Comparison of ENCODE assay signal across 8 cellular contexts in genomic region chrX:114619874-114620273, GRCh38.
DNase-seq lines count a peak whose midpoint lies in the region; ATAC-seq lines count a peak whose summit lies in the region.

No MANE protein-coding gene starts in this region.

- peak; percentile 9 for DNase-seq in CD1c-positive myeloid dendritic cell (ENCODE audit: extremely low spot score)
- DNase-seq in RKO (ENCODE audit: low spot score): peak; percentile 19
- peak; percentile 7 for DNase-seq in iris pigment epithelial cell (ENCODE audit: low read depth)
- no peak for DNase-seq in SHP77 treated with DMSO at 0.1 percent for 48 hours (lab: John Stamatoyannopoulos, UW)
- DNase-seq in NCI-H446 (lab: John Stamatoyannopoulos, UW): no peak

- ATAC-seq in GM21717 (IDR thresholded peaks at IDR 0.05; ENCODE audit: unreplicated experiment) (peak; percentile 88), HG03095 (IDR thresholded peaks at IDR 0.05; ENCODE audit: unreplicated experiment) (no peak), GM21381 (IDR thresholded peaks at IDR 0.05; ENCODE audit: unreplicated experiment) (no peak)

Comparison
In these comparisons a context has a peak if more than half of its experiments do, and no peak if none do; other contexts are left out.
1. DNase-seq: peak in CD1c-positive myeloid dendritic cell (single experiment), RKO (single experiment) and iris pigment epithelial cell (single experiment); none in SHP77 treated with DMSO at 0.1 percent for 48 hours (single experiment) and NCI-H446 (0 of 2).